2 cellular contexts compared by ENCODE assay signal in the genomic region with DNA sequence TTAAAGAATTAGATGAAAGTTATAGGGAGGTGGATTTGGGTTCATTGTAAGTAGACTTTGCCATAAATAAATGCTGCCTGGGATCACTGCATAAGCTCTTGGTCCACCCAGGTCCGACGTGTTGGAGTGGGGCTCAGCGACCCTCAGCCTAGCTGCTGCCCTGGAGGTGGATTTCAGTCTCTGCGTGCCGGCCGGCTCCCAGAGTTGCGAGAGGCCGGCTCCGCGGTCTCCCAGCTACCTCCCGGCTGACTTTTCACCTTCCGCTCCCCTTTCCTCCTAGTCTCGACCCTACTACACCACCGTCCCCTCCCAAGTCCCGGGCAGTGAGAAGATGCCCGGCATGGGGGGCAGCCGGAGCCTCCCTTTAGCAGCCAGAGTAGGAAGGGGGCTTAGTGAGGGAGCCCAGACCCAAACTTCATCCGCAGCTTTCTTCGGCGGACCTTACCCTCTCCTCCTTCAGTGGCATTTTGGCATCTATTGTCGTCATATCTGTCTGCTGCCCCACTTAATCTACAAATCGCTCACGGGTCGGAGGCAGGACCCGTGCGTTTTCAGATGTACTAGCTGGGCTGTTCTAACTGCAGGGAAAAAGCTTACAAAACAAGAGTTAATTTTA.
TF ChIP-seq lines count a peak whose summit lies in the region.

No MANE protein-coding gene starts in this region.

TF ChIP-seq in GM12891, 5 proteins besides CTCF, POLR2A, EP300 and RAD21:
- TF ChIP-seq PAX5 (IDR thresholded peaks at IDR 0.05; ENCODE audit: insufficient read depth, low read length, severe bottlenecking) (no peak), TAF1 (IDR thresholded peaks at IDR 0.05; ENCODE audit: low read depth, low read length) (no peak)
TF ChIP-seq in GM12891: peak in this region for 0.

TF ChIP-seq in H1, 55 proteins besides CTCF, POLR2A, EP300 and RAD21:
- TF ChIP-seq SUZ12 (IDR thresholded peaks at IDR 0.05; ENCODE audit: low read length) (peak; percentile 80), CTBP2 (IDR thresholded peaks at IDR 0.05; ENCODE audit: borderline replicate concordance, insufficient read depth, insufficient read length, low read length) (peak; percentile 34), KDM1A (IDR thresholded peaks at IDR 0.05; ENCODE audit: borderline replicate concordance, low read length) (no peak), CHD2 (IDR thresholded peaks at IDR 0.05; ENCODE audit: low read length) (no peak), RNF2 (IDR thresholded peaks at IDR 0.05; ENCODE audit: borderline replicate concordance, low read depth, low read length, missing control alignments, poor library complexity, severe bottlenecking) (peak; percentile 93), EZH2 (IDR thresholded peaks at IDR 0.05; ENCODE audit: low read depth, low read length, severe bottlenecking) (peak; percentile 67)
TF ChIP-seq in H1: peak in this region for 4.
